23 cellular contexts compared by ENCODE assay signal in the genomic region with DNA sequence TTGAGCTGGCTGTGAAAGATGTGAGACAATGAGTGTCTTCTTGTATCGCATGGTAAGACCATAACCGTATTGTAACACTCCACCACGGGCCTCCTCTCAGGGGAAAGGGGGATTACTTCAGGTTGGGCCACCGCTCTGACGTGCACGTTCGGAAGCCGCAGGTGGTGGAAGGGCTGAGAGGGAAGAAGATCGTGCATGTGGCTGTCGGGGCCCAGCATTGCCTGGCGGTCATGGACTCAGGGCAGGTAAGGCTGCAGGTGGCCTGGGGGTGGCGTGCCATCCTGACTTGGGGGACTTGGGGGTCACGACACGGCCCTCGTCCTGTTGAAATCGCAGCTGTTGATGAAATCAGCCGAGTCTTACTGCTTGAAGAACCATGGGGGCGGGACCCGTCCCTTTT.
"Had no signal": no experiment of that assay in that cellular context is flagged by ENCODE, and none has a peak within 500 bp of the region (broad histone marks: within the 10 kb centered on the region; RNA-seq: fewer than 3 reads in every experiment).

No MANE protein-coding gene starts in this region.

- H3K27me3 ChIP-seq: breast epithelium, thyroid gland had no signal

- H3K36me3 ChIP-seq: breast epithelium, thyroid gland had no signal

- H3K4me3 Mint-ChIP-seq: activated naive CD4-positive, alpha-beta T cell treated with anti-CD3 and anti-CD28 coated beads, Interleukin-2, amount 10 ng/mL, durations not matched to agents 7 days and 5 days; central memory CD8-positive, alpha-beta T cell; T-helper 2 cell treated with Interferon-gamma antibody and Interleukin-4, amounts not matched to agents 5 μg/mL and 100 μg/mL, for 36 hours had no signal

- H3K27ac ChIP-seq: breast epithelium, thyroid gland, VCaP had no signal

- ATAC-seq: esophagus mucosa, left ventricle myocardium superior had no signal

- H3K27me3 Mint-ChIP-seq: activated naive CD4-positive, alpha-beta T cell treated with anti-CD3 and anti-CD28 coated beads, Interleukin-2, amount 10 ng/mL, durations not matched to agents 7 days and 5 days; progenitor cell of endocrine pancreas had no signal

- DNase-seq: activated CD4-positive, alpha-beta T cell treated with anti-CD3 and anti-CD28 coated beads for 1 hour; activated CD4-positive, alpha-beta T cell treated with anti-CD3 and anti-CD28 coated beads, Interleukin-2, amount 50 U/mL, for 4 hours; activated effector memory CD4-positive, alpha-beta T cell treated with Interleukin-2 at 50 U/mL for 16 hours; activated naive CD4-positive, alpha-beta T cell treated with anti-CD3 and anti-CD28 coated beads, Interleukin-2, amount 10 ng/mL, durations not matched to agents 7 days and 5 days; activated T-cell treated with anti-CD3 and anti-CD28 coated beads, Interleukin-2, amount 50 U/mL, for 48 hours; amniotic stem cell; effector memory CD4-positive, alpha-beta T cell; glutamatergic neuron; hippocampal formation; left ventricle myocardium superior; mammary epithelial cell; retina; stimulated activated CD4-positive, alpha-beta T cell treated with anti-CD3 and anti-CD28 coated beads, Interleukin-2, amount 100 ng/mL, for 48 hours; stimulated activated naive CD4-positive, alpha-beta T cell treated with Interleukin-2 at 50 U/mL for 16 hours; substantia nigra; SW 1271; thyroid gland had no signal

- H3K9me3 Mint-ChIP-seq: activated naive CD4-positive, alpha-beta T cell treated with anti-CD3 and anti-CD28 coated beads, Interleukin-2, amount 10 ng/mL, durations not matched to agents 7 days and 5 days; central memory CD8-positive, alpha-beta T cell; T-helper 2 cell treated with Interferon-gamma antibody and Interleukin-4, amounts not matched to agents 5 μg/mL and 100 μg/mL, for 36 hours had no signal

- H3K4me3 ChIP-seq: breast epithelium, thyroid gland had no signal

- H3K27ac Mint-ChIP-seq: activated naive CD4-positive, alpha-beta T cell treated with anti-CD3 and anti-CD28 coated beads, Interleukin-2, amount 10 ng/mL, durations not matched to agents 7 days and 5 days; T-helper 2 cell treated with Interferon-gamma antibody and Interleukin-4, amounts not matched to agents 5 μg/mL and 100 μg/mL, for 36 hours had no signal

- H3K4me1 ChIP-seq: breast epithelium, thyroid gland had no signal

- H3K9me3 ChIP-seq: breast epithelium, thyroid gland had no signal

- H3K36me3 Mint-ChIP-seq: activated naive CD4-positive, alpha-beta T cell treated with anti-CD3 and anti-CD28 coated beads, Interleukin-2, amount 10 ng/mL, durations not matched to agents 7 days and 5 days had no signal

- H3K4me1 Mint-ChIP-seq: activated naive CD4-positive, alpha-beta T cell treated with anti-CD3 and anti-CD28 coated beads, Interleukin-2, amount 10 ng/mL, durations not matched to agents 7 days and 5 days; central memory CD8-positive, alpha-beta T cell had no signal
